10 cellular contexts compared by ENCODE assay signal in the genomic region with DNA sequence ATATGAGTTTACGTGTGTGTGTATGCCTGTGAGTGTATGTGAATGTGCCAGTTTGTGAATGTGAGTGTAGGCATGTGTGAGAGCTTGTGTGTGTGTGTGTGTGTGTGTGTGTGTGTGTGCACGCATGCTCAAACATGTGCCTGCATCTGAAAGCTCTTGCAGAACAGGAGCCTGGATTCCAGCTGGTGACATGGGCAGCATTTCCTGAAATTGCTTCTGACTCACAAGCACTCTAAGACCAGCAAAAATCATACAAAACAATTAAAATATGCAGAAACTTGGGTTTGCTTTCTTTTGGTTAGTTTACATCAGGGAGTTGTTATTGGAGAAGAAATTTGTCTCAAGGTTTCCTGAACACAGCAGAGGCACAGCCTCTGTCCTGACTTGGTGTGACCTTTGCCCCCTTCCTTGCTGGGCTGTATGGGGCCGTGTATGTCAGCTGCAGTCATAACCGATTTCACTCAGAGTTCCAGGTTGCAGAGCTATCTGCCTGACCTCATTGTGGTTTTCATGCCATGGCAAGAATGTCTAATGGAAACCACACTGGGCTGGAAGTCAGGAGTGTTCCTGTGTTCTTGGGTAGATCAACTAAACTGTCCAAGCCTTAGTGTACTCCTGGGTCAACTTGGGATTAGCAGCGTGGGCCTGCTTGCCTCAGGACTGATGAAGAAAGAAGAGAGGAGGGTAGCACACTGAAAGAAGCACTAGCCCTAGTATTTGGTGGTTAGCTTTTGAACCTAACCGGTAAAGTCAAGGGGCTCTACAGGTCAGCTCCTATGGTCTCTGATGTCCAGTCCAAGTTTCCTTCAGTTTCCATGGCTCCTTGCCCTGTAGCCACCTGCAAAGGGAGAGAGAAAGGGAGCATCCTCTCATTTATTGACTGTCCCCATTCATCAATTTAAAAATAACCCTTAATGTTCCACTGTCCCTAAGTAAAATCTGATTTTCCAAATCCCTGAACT.
DNase-seq lines count a peak whose midpoint lies in the region; ATAC-seq, FAIRE-seq and TF ChIP-seq lines count a peak whose summit lies in the region.
"Had no signal": no experiment of that assay in that cellular context is flagged by ENCODE, and none has a peak within 500 bp of the region (broad histone marks: within the 10 kb centered on the region; RNA-seq: fewer than 3 reads in every experiment).

No MANE protein-coding gene starts in this region.

- H2BK5ac ChIP-seq in H1 (ENCODE audit: low read depth, low read length): no peak overlapping the region

- H4K20me1 ChIP-seq in H1 (replicated peaks in 1 of 2; ENCODE audit: control insufficient read depth in 1 of 2, insufficient read depth in 2 of 2, low read length in 2 of 2): no peaks in the 10 kb centered on the region

- H2BK120ac ChIP-seq in H1 (replicated peaks; ENCODE audit: low read depth, low read length): no peak overlapping the region

- no peak overlapping the region for H3K23ac ChIP-seq in H1 (ENCODE audit: insufficient read length)

- no peaks in the 10 kb centered on the region for H3K4me1 ChIP-seq in H1 (replicated peaks in 1 of 4; ENCODE audit: control insufficient read depth in 3 of 4, insufficient read depth in 4 of 4, low read length in 3 of 4)
- no peaks in the 10 kb centered on the region for H3K4me1 ChIP-seq in CD4-positive, alpha-beta memory T cell (ENCODE audit: insufficient read depth, low read length)

- H2AFZ ChIP-seq in H1 (ENCODE audit: low read length): no peak overlapping the region

- H2BK20ac ChIP-seq in H1 (ENCODE audit: low read length): peak overlapping the region; percentile 1; the same call in 1 of the 2 replicates

- ATAC-seq in GM21737 (IDR thresholded peaks at IDR 0.05; ENCODE audit: unreplicated experiment): no peak

- H3K4me3 ChIP-seq in BJ (ENCODE audit: low read depth, low read length) (no peak overlapping the region), H1 (ENCODE audit: extremely low read depth in 1 of 4, insufficient read depth in 2 of 4, low read depth in 3 of 4, low read length in 4 of 4) (no peak overlapping the region)
- H3K4me3 ChIP-seq in CD4-positive, alpha-beta memory T cell (ENCODE audit: low read length in 2 of 2): no peak overlapping the region

- no peaks in the 10 kb centered on the region for H3K4me1 Mint-ChIP-seq in CD4-positive, alpha-beta memory T cell

- no peak overlapping the region for H3K4me3 Mint-ChIP-seq in CD4-positive, alpha-beta memory T cell

- H4K91ac ChIP-seq in H1 (replicated peaks; ENCODE audit: insufficient read length, low read length): no peak overlapping the region

- H2BK15ac ChIP-seq in H1 (ENCODE audit: low read length): 0 out of 2 replicates have a peak overlapping the region, but pooled peaks have one; percentile 14

- WGBS in H1 (ENCODE audit: extremely low coverage in 1 of 2, insufficient coverage in 1 of 2, insufficient read length in 1 of 2, insufficient replicate concordance in 2 of 2, low coverage in 1 of 2, low lambda C conversion rate in 2 of 2, missing lambda C conversion rate in 1 of 2), 2 experiments: 73% methylated on average over 6 of the region's 6 CpGs; no CpG with 5 or more reads in 1 of the 2 experiments

- TF ChIP-seq CTCF in BJ (IDR thresholded peaks at IDR 0.05; ENCODE audit: insufficient read depth, low read depth, low read length) (no peak), H1 (IDR thresholded peaks at IDR 0.05; ENCODE audit: control extremely low read depth in 1 of 3, insufficient read depth in 1 of 3, low read depth in 1 of 3, low read length in 3 of 3) (no peak)

- no peaks in the 10 kb centered on the region for H3K27me3 ChIP-seq in BJ (ENCODE audit: control insufficient read depth, insufficient read depth, low read length)
- H3K27me3 ChIP-seq in H1 (replicated peaks in 1 of 4; ENCODE audit: control insufficient read depth in 3 of 4, extremely low read depth in 1 of 4, insufficient read depth in 3 of 4, low read length in 3 of 4): no peaks in the 10 kb centered on the region
- H3K27me3 ChIP-seq in CD4-positive, alpha-beta memory T cell (ENCODE audit: insufficient read depth, low read length): no peaks in the 10 kb centered on the region

- DNase-seq in BJ (ENCODE audit: low read depth): peak; percentile 83
- DNase-seq in NCI-H226: peak; percentile 98
- no peak for DNase-seq in H1 (ENCODE audit: low read depth in 1 of 2, low spot score in 2 of 2)
- peak; percentile 45 for DNase-seq in mucosa of gallbladder (ENCODE audit: low spot score)
- DNase-seq in CD4-positive, alpha-beta memory T cell: no peak
- DNase-seq in NCI-H187 (lab: John Stamatoyannopoulos, UW): no peak
- no peak for DNase-seq in iPS-NIHi7 (ENCODE audit: extremely low spot score)
- DNase-seq: COR-L47, RPMI8226 had no signal

- H3K79me2 ChIP-seq in H1 (ENCODE audit: control insufficient read depth in 1 of 2, insufficient read depth in 2 of 2, low read length in 2 of 2): no peaks in the 10 kb centered on the region

- no peak overlapping the region for H3K27ac Mint-ChIP-seq in CD4-positive, alpha-beta memory T cell

- H3K23me2 ChIP-seq in H1 (ENCODE audit: low read depth, low read length): peaks cover 3% of the 10 kb centered on the region; the same call in 1 of the 2 replicates

- H3K4me2 ChIP-seq in H1 (ENCODE audit: insufficient read depth in 1 of 2, low read depth in 2 of 2, low read length in 2 of 2): no peak overlapping the region

- H3K9me3 ChIP-seq in H1 (ENCODE audit: insufficient read depth in 2 of 2, low read depth in 1 of 2, low read length in 1 of 2): no peaks in the 10 kb centered on the region
- H3K9me3 ChIP-seq in CD4-positive, alpha-beta memory T cell (ENCODE audit: control insufficient read depth in 1 of 2, low read length in 2 of 2): no peaks in the 10 kb centered on the region

- H3K27ac ChIP-seq in H1 (ENCODE audit: low read depth, low read length): no peak overlapping the region
- no peak overlapping the region for H3K27ac ChIP-seq in CD4-positive, alpha-beta memory T cell (ENCODE audit: low read depth, low read length)

- intact Hi-C loops in CD4-positive, alpha-beta memory T cell (cut with micrococcal nuclease): no loop called here

- peaks cover 0 to 2% (median 0%) of the 10 kb centered on the region in 8 donors for H3K9me3 Mint-ChIP-seq in CD4-positive, alpha-beta memory T cell

- H3K36me3 ChIP-seq in BJ (ENCODE audit: control insufficient read depth, insufficient read depth, low read length): no peaks in the 10 kb centered on the region
- no peaks in the 10 kb centered on the region for H3K36me3 ChIP-seq in H1 (ENCODE audit: control insufficient read depth in 2 of 4, insufficient read depth in 4 of 4, low read length in 3 of 4)
- H3K36me3 ChIP-seq in CD4-positive, alpha-beta memory T cell (ENCODE audit: insufficient read depth, low read length): no peaks in the 10 kb centered on the region

- no peak overlapping the region for H3K4ac ChIP-seq in H1 (replicated peaks; ENCODE audit: insufficient read length, low read depth, low read length)

- H3K27me3 Mint-ChIP-seq in CD4-positive, alpha-beta memory T cell: peaks cover 2 to 6% of the 10 kb centered on the region in 2 donors

- TF ChIP-seq RAD21 in H1 (IDR thresholded peaks at IDR 0.05 in 1 of 2, conservative IDR thresholded peaks at IDR 0.05 in 1 of 2; ENCODE audit: low read depth in 2 of 2, low read length in 2 of 2): no peak

- no peak for FAIRE-seq in H1 (lab: Jason Lieb, UNC)

- H3K9ac ChIP-seq in H1 (replicated peaks in 1 of 4; ENCODE audit: extremely low read depth in 1 of 4, low read depth in 3 of 4, low read length in 3 of 4): no peak overlapping the region

- H2AK5ac ChIP-seq in H1 (ENCODE audit: low read depth, low read length): no peak overlapping the region

- 0 out of 2 replicates have a peak overlapping the region, but pooled peaks have one; percentile 9 for H3K18ac ChIP-seq in H1 (ENCODE audit: extremely low read depth, low read length)

- no peak overlapping the region for H4K5ac ChIP-seq in H1 (ENCODE audit: insufficient read length, low read depth, low read length)

- H3K56ac ChIP-seq in H1 (replicated peaks; ENCODE audit: insufficient read length, low read depth, low read length): no peak overlapping the region

- CTCF ChIA-PET in BJ (lab: Yijun Ruan, JAX) (interaction anchor here (0.6 to 2.7 kb wide), 4 partner anchors 19 to 90 kb away, joined by 3 to 13 read pairs (median 6); no protein-coding TSS in a partner anchor), H1 (lab: Charles Lee; ENCODE audit: partially characterized antibody) (interaction anchor here (1.0 to 1.3 kb wide), 2 partner anchors 19 to 90 kb away, joined by 3 to 4 read pairs; no protein-coding TSS in a partner anchor)
- CTCF ChIA-PET in CD4-positive, alpha-beta memory T cell (lab: Charles Lee; ENCODE audit: partially characterized antibody): no interaction called here

- no peak for TF ChIP-seq EP300 in H1 (IDR thresholded peaks at IDR 0.05; ENCODE audit: borderline replicate concordance in 1 of 2, low read depth in 2 of 2, low read length in 2 of 2)

- TF ChIP-seq POLR2A in H1 (IDR thresholded peaks at IDR 0.05; ENCODE audit: control extremely low read depth in 1 of 2, low read depth in 2 of 2, low read length in 2 of 2): no peak

- H3K36me3 Mint-ChIP-seq in CD4-positive, alpha-beta memory T cell: no peaks in the 10 kb centered on the region

- POLR2A ChIA-PET in BJ (lab: Charles Lee) (interaction anchor here (0.6 kb wide), 1 partner anchor 29 kb away, joined by 5 read pairs; no protein-coding TSS in a partner anchor), H1 (lab: Charles Lee; ENCODE audit: partially characterized antibody) (no interaction called here)
- POLR2A ChIA-PET in CD4-positive, alpha-beta memory T cell (lab: Charles Lee; ENCODE audit: partially characterized antibody): no interaction called here

- H3K79me1 ChIP-seq in H1 (ENCODE audit: low read depth, low read length): no peaks in the 10 kb centered on the region

- H3K14ac ChIP-seq in H1 (ENCODE audit: insufficient read length): no peak overlapping the region

- no peak overlapping the region for H4K8ac ChIP-seq in H1 (ENCODE audit: extremely low read depth, insufficient read depth, low read length)

- peak overlapping the region; percentile 22; the same call in 1 of the 2 replicates for H2BK12ac ChIP-seq in H1 (ENCODE audit: low read depth, low read length)

TF ChIP-seq in H1, 55 proteins besides CTCF, POLR2A, EP300 and RAD21:
- TF ChIP-seq CREB1 (IDR thresholded peaks at IDR 0.05) (no peak), POLR2AphosphoS5 (IDR thresholded peaks at IDR 0.05; ENCODE audit: low read depth, low read length) (no peak), SIX5 (IDR thresholded peaks at IDR 0.05; ENCODE audit: low read depth, low read length) (no peak)

Comparison
In these comparisons a context has a peak if more than half of its experiments do, and no peak if none do; other contexts are left out.
1. DNase-seq: peak in BJ (single experiment), NCI-H226 (single experiment) and mucosa of gallbladder (single experiment); none in H1 (0 of 2), CD4-positive, alpha-beta memory T cell (0 of 5), NCI-H187 (0 of 2) and iPS-NIHi7 (single experiment).